In the genomic region with DNA sequence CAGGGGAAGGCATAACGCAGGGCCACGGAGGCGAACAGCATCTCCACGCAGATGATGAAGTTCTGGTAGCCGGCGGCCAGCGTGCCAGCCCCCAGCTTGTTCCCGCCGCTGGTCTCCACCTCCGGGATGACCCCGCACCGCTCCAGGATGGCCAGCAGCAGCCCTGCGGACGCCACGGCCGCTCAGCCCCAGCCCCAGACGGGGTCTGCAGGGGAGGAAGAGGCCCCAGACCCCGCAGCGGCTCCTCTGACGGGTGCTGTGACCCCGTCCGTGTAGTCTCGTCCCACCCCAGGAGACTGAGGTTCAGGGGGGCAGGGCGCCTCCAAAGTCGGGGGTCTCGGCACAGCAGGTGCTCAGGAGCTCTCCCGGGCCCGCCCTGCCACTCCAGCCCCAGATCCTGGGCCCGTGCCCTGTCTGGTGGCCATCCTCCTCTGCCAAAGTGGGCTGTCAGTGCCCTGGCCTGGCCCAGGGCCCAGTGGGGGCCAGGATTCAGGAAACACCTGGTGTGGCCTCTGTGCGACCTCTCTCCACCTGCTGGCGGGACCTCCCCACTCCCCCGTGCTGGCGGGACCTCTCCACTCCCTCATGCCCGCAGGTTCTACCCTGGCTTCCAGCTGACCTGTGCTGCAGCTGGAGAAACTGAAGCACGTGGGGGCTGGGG, we compare ENCODE assay signal across 15 cellular contexts. TPM values are rescaled to one million over a fixed set of nuclear protein-coding genes. Genes with fewer than 3 reads are reported as not detected.
DNase-seq lines count a peak whose midpoint lies in the region; ATAC-seq, FAIRE-seq and TF ChIP-seq lines count a peak whose summit lies in the region.
"Had no signal": no experiment of that assay in that cellular context is flagged by ENCODE, and none has a peak within 500 bp of the region (broad histone marks: within the 10 kb centered on the region; RNA-seq: fewer than 3 reads in every experiment).

No MANE protein-coding gene starts in this region.

- H3K27me3 ChIP-seq in HepG2 (ENCODE audit: control insufficient read depth in 1 of 2, insufficient read depth in 2 of 2, low read length in 2 of 2): no peaks in the 10 kb centered on the region
- H3K27me3 ChIP-seq in right lobe of liver: no peaks in the 10 kb centered on the region
- H3K27me3 ChIP-seq in GM06990 (replicated peaks; ENCODE audit: control insufficient read depth, insufficient read depth, low read length): no peaks in the 10 kb centered on the region

- H3K4me3 Mint-ChIP-seq in activated T-helper 17 cell treated with anti-CD3 and anti-CD28 coated beads, Interleukin-2, amount 50 U/mL, for 72 hours: no peak overlapping the region
- no peak overlapping the region for H3K4me3 Mint-ChIP-seq in stimulated activated memory B cell treated with anti-CD40 and anti-IgM and Interleukin-4, amounts not matched to agents 10 μg/mL and 1 μg/mL and 100 μg/mL, for 72 hours

- in situ Hi-C loops in HepG2 (cut with HindIII; ENCODE audit: extremely low pct_ligation_motif_present, low pct_unique_long_range_greater_than_20kb): no loop called here

- no peak for TF ChIP-seq RAD21 in HepG2 (CRISPR knock-in tag; IDR thresholded peaks at IDR 0.05)

- ATAC-seq in HepG2 (no peak), right lobe of liver (no peak), GM21367 (IDR thresholded peaks at IDR 0.05; ENCODE audit: unreplicated experiment) (no peak), GM21423 (IDR thresholded peaks at IDR 0.05; ENCODE audit: unreplicated experiment) (no peak)
- no peak for ATAC-seq in activated T-helper 17 cell treated with anti-CD3 and anti-CD28 coated beads, Interleukin-2, amount 50 U/mL, for 72 hours (replicated peaks)
- no peak for ATAC-seq in stimulated activated memory B cell treated with anti-CD40 and anti-IgM and Interleukin-4, amounts not matched to agents 10 μg/mL and 1 μg/mL and 100 μg/mL, for 72 hours

- WGBS in HepG2 (ENCODE audit: low lambda C conversion rate): 93% methylated on average over 20 of the region's 35 CpGs
- 62% methylated on average over 3 of the region's 35 CpGs for WGBS in right lobe of liver (ENCODE audit: insufficient coverage, low coverage, low lambda C conversion rate, missing lambda C conversion rate)

- H3K4me3 ChIP-seq in HepG2 (replicated peaks in 1 of 3; ENCODE audit: insufficient read depth in 1 of 3, low read depth in 2 of 3, low read length in 3 of 3) (no peak overlapping the region), right lobe of liver (no peak overlapping the region), GM06990 (replicated peaks; ENCODE audit: low read depth, low read length) (no peak overlapping the region)

- H3K4me2 ChIP-seq in HepG2 (ENCODE audit: low read depth, low read length): no peak overlapping the region
- H3K4me2 ChIP-seq: SK-N-SH had no signal

- TF ChIP-seq EP300 in HepG2 (IDR thresholded peaks at IDR 0.05; ENCODE audit: low read depth in 2 of 2, low read length in 2 of 2) (no peak), HepG2 (CRISPR knock-in tag; IDR thresholded peaks at IDR 0.05; ENCODE audit: borderline replicate concordance) (no peak)

- no peak for FAIRE-seq in HepG2 (lab: Jason Lieb, UNC)

- no TSS peak for BruUV-seq in HepG2 (replicated peaks; lab: Mats Ljungman, UMichigan)

- no peaks in the 10 kb centered on the region for H3K4me1 Mint-ChIP-seq in activated T-helper 17 cell treated with anti-CD3 and anti-CD28 coated beads, Interleukin-2, amount 50 U/mL, for 72 hours
- peaks cover 21% of the 10 kb centered on the region for H3K4me1 Mint-ChIP-seq in stimulated activated memory B cell treated with anti-CD40 and anti-IgM and Interleukin-4, amounts not matched to agents 10 μg/mL and 1 μg/mL and 100 μg/mL, for 72 hours

- DNase-seq in HepG2 (ENCODE audit: low spot score): no peak
- DNase-seq in right lobe of liver: no peak
- DNase-seq in GM06990 (ENCODE audit: extremely low read depth, insufficient read length): peak; percentile 9
- DNase-seq in activated CD8-positive, alpha-beta memory T cell treated with anti-CD3 and anti-CD28 coated beads for 24 hours: no peak
- DNase-seq: H7, NCI-H1105 treated with DMSO at 0.1 percent for 48 hours, NCI-H187, NCI-H446, Right ventricle myocardium superior, SK-N-SH had no signal

- CTCF ChIA-PET in HepG2 (lab: Yijun Ruan, JAX; ENCODE audit: low intra/inter-chr PET ratio, low total read pairs): no interaction called here

- TF ChIP-seq POLR2A in HepG2 (IDR thresholded peaks at IDR 0.05; ENCODE audit: insufficient read depth in 1 of 2, low read depth in 2 of 2, low read length in 2 of 2) (no peak), right lobe of liver (IDR thresholded peaks at IDR 0.05) (no peak)

- POLR2A ChIA-PET in HepG2 (lab: Yijun Ruan, JAX): interaction anchor here (1.3 kb wide), 1 partner anchor 8 kb away, joined by 4 read pairs; the partner anchor contains the start of gene TMEM184A

- H3K4me1 ChIP-seq in HepG2 (ENCODE audit: insufficient read depth, low read length) (no peaks in the 10 kb centered on the region), right lobe of liver (no peaks in the 10 kb centered on the region)

- no peaks in the 10 kb centered on the region for H3K9me3 ChIP-seq in HepG2 (ENCODE audit: low read length)
- H3K9me3 ChIP-seq in right lobe of liver: no peaks in the 10 kb centered on the region
- H3K9me3 ChIP-seq: SK-N-SH had no signal

- no peak for TF ChIP-seq CTCF in HepG2 (CRISPR knock-in tag; IDR thresholded peaks at IDR 0.05)
- no peak for TF ChIP-seq CTCF in right lobe of liver (IDR thresholded peaks at IDR 0.05)
- TF ChIP-seq CTCF in GM06990 (IDR thresholded peaks at IDR 0.05; ENCODE audit: insufficient read depth, low read length, poor library complexity, severe bottlenecking): no peak

- H3K36me3 Mint-ChIP-seq in activated T-helper 17 cell treated with anti-CD3 and anti-CD28 coated beads, Interleukin-2, amount 50 U/mL, for 72 hours (ENCODE audit: low read depth): peaks cover 2% of the 10 kb centered on the region
- H3K36me3 Mint-ChIP-seq in stimulated activated memory B cell treated with anti-CD40 and anti-IgM and Interleukin-4, amounts not matched to agents 10 μg/mL and 1 μg/mL and 100 μg/mL, for 72 hours: peaks cover 2% of the 10 kb centered on the region

- no peaks in the 10 kb centered on the region for H3K9me3 Mint-ChIP-seq in activated T-helper 17 cell treated with anti-CD3 and anti-CD28 coated beads, Interleukin-2, amount 50 U/mL, for 72 hours
- no peaks in the 10 kb centered on the region for H3K9me3 Mint-ChIP-seq in stimulated activated memory B cell treated with anti-CD40 and anti-IgM and Interleukin-4, amounts not matched to agents 10 μg/mL and 1 μg/mL and 100 μg/mL, for 72 hours

- no peak overlapping the region for H3K9ac ChIP-seq in HepG2 (ENCODE audit: insufficient read depth, low read depth, low read length)
- H3K9ac ChIP-seq: SK-N-SH had no signal

- H4K20me1 ChIP-seq in HepG2 (ENCODE audit: insufficient read depth, low read length): no peaks in the 10 kb centered on the region

- intact Hi-C loops in HepG2 (cut with micrococcal nuclease; ENCODE audit: unreplicated experiment) (no loop called here), right lobe of liver (cut with DNase I) (no loop called here)

- H3K27ac Mint-ChIP-seq in activated T-helper 17 cell treated with anti-CD3 and anti-CD28 coated beads, Interleukin-2, amount 50 U/mL, for 72 hours: peak overlapping the region; percentile 68
- peak overlapping the region; percentile 38 for H3K27ac Mint-ChIP-seq in stimulated activated memory B cell treated with anti-CD40 and anti-IgM and Interleukin-4, amounts not matched to agents 10 μg/mL and 1 μg/mL and 100 μg/mL, for 72 hours

- H3K27me3 Mint-ChIP-seq in activated T-helper 17 cell treated with anti-CD3 and anti-CD28 coated beads, Interleukin-2, amount 50 U/mL, for 72 hours: no peaks in the 10 kb centered on the region
- H3K27me3 Mint-ChIP-seq in stimulated activated memory B cell treated with anti-CD40 and anti-IgM and Interleukin-4, amounts not matched to agents 10 μg/mL and 1 μg/mL and 100 μg/mL, for 72 hours: peaks cover 7% of the 10 kb centered on the region
- H3K27me3 Mint-ChIP-seq: CD4-positive, alpha-beta memory T cell had no signal

- H2AFZ ChIP-seq in HepG2 (ENCODE audit: low read length): no peak overlapping the region

- H3K27ac ChIP-seq in HepG2 (ENCODE audit: extremely low read length, insufficient read depth, low read length) (no peak overlapping the region), right lobe of liver (no peak overlapping the region)

- no peaks in the 10 kb centered on the region for H3K79me2 ChIP-seq in HepG2 (ENCODE audit: insufficient read depth, low read length)

- H3K36me3 ChIP-seq in HepG2 (replicated peaks in 1 of 2; ENCODE audit: control insufficient read depth in 1 of 2, insufficient read depth in 2 of 2, low read length in 2 of 2) (peaks cover 5 to 10% of the 10 kb centered on the region in 2 experiments; a peak in 3 of 5 replicates), right lobe of liver (peaks cover 0 to 5% (median 1%) of the 10 kb centered on the region in 4 donors), GM06990 (ENCODE audit: control insufficient read depth, insufficient read depth, low read length) (peaks cover 2% of the 10 kb centered on the region; the same call in 1 of the 2 replicates)

RNA-seq across cellular contexts. Expression of gene TMEM184A, which starts 8.1 kb away (rescaled TPM):
- total RNA-seq in HepG2 (2016; rRNA removed; fragmentation: Illumina TruSeq; extraction: Trizol) (3.1 and 9.5 TPM in 2 replicates), right lobe of liver (10 to 100 TPM; 15.1 to 32.8 (median 26.7) TPM)
- total RNA-seq in HepG2 (2016; cell fraction: cytosol; rRNA removed; fragmentation: Illumina TruSeq; extraction: Trizol; ENCODE audit: low read depth): 4.3 and 4.6 TPM in 2 replicates
- total RNA-seq in HepG2 (2016; cell fraction: insoluble cytoplasmic fraction; rRNA removed; fragmentation: Illumina TruSeq; extraction: Trizol): 3.8 and 10.6 TPM in 2 replicates
- 5.7 and 6.3 TPM in 2 replicates for total RNA-seq in HepG2 (2016; cell fraction: membrane; rRNA removed; fragmentation: Illumina TruSeq; extraction: Trizol)
- 11.4 and 11.7 TPM in 2 replicates for total RNA-seq in HepG2 (2016; cell fraction: nucleus; rRNA removed; fragmentation: Illumina TruSeq; extraction: Trizol)
- 20.4 and 33.1 TPM in 2 replicates for polyA plus RNA-seq in HepG2 (2011; rRNA removed)
- polyA plus RNA-seq in HepG2 (2011; cell fraction: cytosol; rRNA removed): 9.9 and 13.2 TPM in 2 replicates
- polyA plus RNA-seq in HepG2 (2011; cell fraction: nucleus; rRNA removed): 144 and 175 TPM in 2 replicates
- 8.4 and 10.9 TPM in 2 replicates for polyA plus RNA-seq in HepG2 (2012)
- polyA plus RNA-seq in HepG2 (2016; cell fraction: cytosol; fragmentation: Illumina TruSeq; extraction: Trizol; ENCODE audit: low read depth): 3.6 and 4.0 TPM in 2 replicates
- 4.3 and 5.0 TPM in 2 replicates for polyA plus RNA-seq in HepG2 (2016; cell fraction: insoluble cytoplasmic fraction; fragmentation: Illumina TruSeq; extraction: Trizol; ENCODE audit: low read depth)
- 4.3 and 5.3 TPM in 2 replicates for polyA plus RNA-seq in HepG2 (2016; cell fraction: membrane; fragmentation: Illumina TruSeq; extraction: Trizol; ENCODE audit: low read depth)
- 25.4 and 29.2 TPM in 2 replicates for polyA plus RNA-seq in HepG2 (2016; cell fraction: nucleus; fragmentation: Illumina TruSeq; extraction: Trizol; ENCODE audit: insufficient read depth, low read depth)
- 70.5 and 85.2 TPM in 2 replicates for polyA minus RNA-seq in HepG2 (2011; rRNA and poly(A)+ RNA removed; ENCODE audit: low replicate concordance)
- 6.3 and 12.4 TPM in 2 replicates for polyA minus RNA-seq in HepG2 (2011; cell fraction: cytosol; rRNA and poly(A)+ RNA removed)
- 27.6 and 31.7 TPM in 2 replicates for polyA minus RNA-seq in HepG2 (2011; cell fraction: nucleus; rRNA and poly(A)+ RNA removed)
- not detected for total RNA-seq in activated T-helper 17 cell treated with anti-CD3 and anti-CD28 coated beads, Interleukin-2, amount 50 U/mL, for 72 hours
- total RNA-seq: CD4-positive, alpha-beta memory T cell had no signal
- polyA plus RNA-seq: CD4-positive, alpha-beta memory T cell had no signal

RNA-seq across cellular contexts. Expression of gene MAFK, which starts 17.4 kb away (rescaled TPM):
- total RNA-seq in HepG2 (2016; rRNA removed; fragmentation: Illumina TruSeq; extraction: Trizol): 9.2 and 10.4 TPM in 2 replicates
- total RNA-seq in HepG2 (2016; cell fraction: cytosol; rRNA removed; fragmentation: Illumina TruSeq; extraction: Trizol; ENCODE audit: low read depth): 1.4 and 1.5 TPM in 2 replicates
- total RNA-seq in HepG2 (2016; cell fraction: insoluble cytoplasmic fraction; rRNA removed; fragmentation: Illumina TruSeq; extraction: Trizol): 8.1 and 11.1 TPM in 2 replicates
- total RNA-seq in HepG2 (2016; cell fraction: membrane; rRNA removed; fragmentation: Illumina TruSeq; extraction: Trizol): 4.0 and 4.6 TPM in 2 replicates
- 6.5 TPM in 2 replicates for total RNA-seq in HepG2 (2016; cell fraction: nucleus; rRNA removed; fragmentation: Illumina TruSeq; extraction: Trizol)
- polyA plus RNA-seq in HepG2 (2011; rRNA removed): 7.3 and 13.8 TPM in 2 replicates
- polyA plus RNA-seq in HepG2 (2011; cell fraction: cytosol; rRNA removed): 6.2 and 7.3 TPM in 2 replicates
- polyA plus RNA-seq in HepG2 (2011; cell fraction: nucleus; rRNA removed): 63.2 and 72.7 TPM in 2 replicates
- polyA plus RNA-seq in HepG2 (2012): 15.2 and 31.6 TPM in 2 replicates
- 0.54 and 0.61 TPM in 2 replicates for polyA plus RNA-seq in HepG2 (2016; cell fraction: cytosol; fragmentation: Illumina TruSeq; extraction: Trizol; ENCODE audit: low read depth)
- 6.5 and 8.2 TPM in 2 replicates for polyA plus RNA-seq in HepG2 (2016; cell fraction: insoluble cytoplasmic fraction; fragmentation: Illumina TruSeq; extraction: Trizol; ENCODE audit: low read depth)
- polyA plus RNA-seq in HepG2 (2016; cell fraction: membrane; fragmentation: Illumina TruSeq; extraction: Trizol; ENCODE audit: low read depth): 1.9 TPM in 2 replicates
- polyA plus RNA-seq in HepG2 (2016; cell fraction: nucleus; fragmentation: Illumina TruSeq; extraction: Trizol; ENCODE audit: insufficient read depth, low read depth): 19.6 and 20.9 TPM in 2 replicates
- 11.1 and 17.4 TPM in 2 replicates for polyA minus RNA-seq in HepG2 (2011; rRNA and poly(A)+ RNA removed; ENCODE audit: low replicate concordance)
- 12.7 and 12.8 TPM in 2 replicates for polyA minus RNA-seq in HepG2 (2011; cell fraction: cytosol; rRNA and poly(A)+ RNA removed)
- polyA minus RNA-seq in HepG2 (2011; cell fraction: nucleus; rRNA and poly(A)+ RNA removed): 10.8 and 12.7 TPM in 2 replicates
- total RNA-seq in right lobe of liver: 10 to 100 TPM in 4 of 6 experiments, 1 to 10 TPM in 2; 6.9 to 29.7 (median 13.1) TPM
- 10 to 100 TPM; 40.1 to 41.5 TPM for total RNA-seq in activated T-helper 17 cell treated with anti-CD3 and anti-CD28 coated beads, Interleukin-2, amount 50 U/mL, for 72 hours

RNA-seq across cellular contexts. Expression of gene PSMG3, which starts 21.9 kb away (rescaled TPM):
- 46.7 and 48.4 TPM in 2 replicates for total RNA-seq in HepG2 (2016; rRNA removed; fragmentation: Illumina TruSeq; extraction: Trizol)
- total RNA-seq in HepG2 (2016; cell fraction: cytosol; rRNA removed; fragmentation: Illumina TruSeq; extraction: Trizol; ENCODE audit: low read depth): 83.1 and 98.2 TPM in 2 replicates
- total RNA-seq in HepG2 (2016; cell fraction: insoluble cytoplasmic fraction; rRNA removed; fragmentation: Illumina TruSeq; extraction: Trizol): 50.6 and 51.2 TPM in 2 replicates
- 102 and 118 TPM in 2 replicates for total RNA-seq in HepG2 (2016; cell fraction: membrane; rRNA removed; fragmentation: Illumina TruSeq; extraction: Trizol)
- total RNA-seq in HepG2 (2016; cell fraction: nucleus; rRNA removed; fragmentation: Illumina TruSeq; extraction: Trizol): 24.1 and 28.4 TPM in 2 replicates
- 29.3 and 29.6 TPM in 2 replicates for polyA plus RNA-seq in HepG2 (2011; rRNA removed)
- polyA plus RNA-seq in HepG2 (2011; cell fraction: cytosol; rRNA removed): 36.1 and 44.9 TPM in 2 replicates
- 29.2 and 39.8 TPM in 2 replicates for polyA plus RNA-seq in HepG2 (2011; cell fraction: nucleus; rRNA removed)
- 15.8 and 28.3 TPM in 2 replicates for polyA plus RNA-seq in HepG2 (2012)
- polyA plus RNA-seq in HepG2 (2016; cell fraction: cytosol; fragmentation: Illumina TruSeq; extraction: Trizol; ENCODE audit: low read depth): 72.7 and 106 TPM in 2 replicates
- polyA plus RNA-seq in HepG2 (2016; cell fraction: insoluble cytoplasmic fraction; fragmentation: Illumina TruSeq; extraction: Trizol; ENCODE audit: low read depth): 49.5 and 55.3 TPM in 2 replicates
- 82.6 and 104 TPM in 2 replicates for polyA plus RNA-seq in HepG2 (2016; cell fraction: membrane; fragmentation: Illumina TruSeq; extraction: Trizol; ENCODE audit: low read depth)
- 48.5 and 51.1 TPM in 2 replicates for polyA plus RNA-seq in HepG2 (2016; cell fraction: nucleus; fragmentation: Illumina TruSeq; extraction: Trizol; ENCODE audit: insufficient read depth, low read depth)
- polyA minus RNA-seq in HepG2 (2011; rRNA and poly(A)+ RNA removed; ENCODE audit: low replicate concordance): 17.7 and 43.7 TPM in 2 replicates
- polyA minus RNA-seq in HepG2 (2011; cell fraction: cytosol; rRNA and poly(A)+ RNA removed): 8.9 and 9.7 TPM in 2 replicates
- polyA minus RNA-seq in HepG2 (2011; cell fraction: nucleus; rRNA and poly(A)+ RNA removed): 4.7 and 6.2 TPM in 2 replicates
- 10 to 100 TPM in 2 of 6 experiments, 1 to 10 TPM in 4; 7.6 to 28.1 (median 9.2) TPM for total RNA-seq in right lobe of liver
- 10 to 100 TPM; 26.4 to 46.4 TPM for total RNA-seq in activated T-helper 17 cell treated with anti-CD3 and anti-CD28 coated beads, Interleukin-2, amount 50 U/mL, for 72 hours

RNA-seq across cellular contexts. Expression of gene INTS1, which starts 43.7 kb away (rescaled TPM):
- total RNA-seq in HepG2 (2016; rRNA removed; fragmentation: Illumina TruSeq; extraction: Trizol) (17.3 and 29.0 TPM in 2 replicates), right lobe of liver (10 to 100 TPM; 30.1 to 49.6 (median 41.2) TPM)
- total RNA-seq in HepG2 (2016; cell fraction: cytosol; rRNA removed; fragmentation: Illumina TruSeq; extraction: Trizol; ENCODE audit: low read depth): 5.1 and 5.5 TPM in 2 replicates
- total RNA-seq in HepG2 (2016; cell fraction: insoluble cytoplasmic fraction; rRNA removed; fragmentation: Illumina TruSeq; extraction: Trizol): 10.4 and 29.7 TPM in 2 replicates
- 7.6 and 9.1 TPM in 2 replicates for total RNA-seq in HepG2 (2016; cell fraction: membrane; rRNA removed; fragmentation: Illumina TruSeq; extraction: Trizol)
- total RNA-seq in HepG2 (2016; cell fraction: nucleus; rRNA removed; fragmentation: Illumina TruSeq; extraction: Trizol): 41.5 and 48.7 TPM in 2 replicates
- 13.7 and 18.2 TPM in 2 replicates for polyA plus RNA-seq in HepG2 (2011; rRNA removed)
- polyA plus RNA-seq in HepG2 (2011; cell fraction: cytosol; rRNA removed): 13.7 and 18.1 TPM in 2 replicates
- 167 and 254 TPM in 2 replicates for polyA plus RNA-seq in HepG2 (2011; cell fraction: nucleus; rRNA removed)
- polyA plus RNA-seq in HepG2 (2012): 20.5 and 22.5 TPM in 2 replicates
- polyA plus RNA-seq in HepG2 (2016; cell fraction: cytosol; fragmentation: Illumina TruSeq; extraction: Trizol; ENCODE audit: low read depth): 3.9 and 4.3 TPM in 2 replicates
- polyA plus RNA-seq in HepG2 (2016; cell fraction: insoluble cytoplasmic fraction; fragmentation: Illumina TruSeq; extraction: Trizol; ENCODE audit: low read depth): 11.9 and 26.2 TPM in 2 replicates
- 6.0 and 6.1 TPM in 2 replicates for polyA plus RNA-seq in HepG2 (2016; cell fraction: membrane; fragmentation: Illumina TruSeq; extraction: Trizol; ENCODE audit: low read depth)
- polyA plus RNA-seq in HepG2 (2016; cell fraction: nucleus; fragmentation: Illumina TruSeq; extraction: Trizol; ENCODE audit: insufficient read depth, low read depth): 118 and 123 TPM in 2 replicates
- polyA minus RNA-seq in HepG2 (2011; rRNA and poly(A)+ RNA removed; ENCODE audit: low replicate concordance): 33.5 and 55.8 TPM in 2 replicates
- polyA minus RNA-seq in HepG2 (2011; cell fraction: cytosol; rRNA and poly(A)+ RNA removed): 18.4 and 23.7 TPM in 2 replicates
- polyA minus RNA-seq in HepG2 (2011; cell fraction: nucleus; rRNA and poly(A)+ RNA removed): 25.5 and 29.1 TPM in 2 replicates
- 100 to 1,000 TPM; 116 to 147 TPM for total RNA-seq in activated T-helper 17 cell treated with anti-CD3 and anti-CD28 coated beads, Interleukin-2, amount 50 U/mL, for 72 hours
